In the genomic region with DNA sequence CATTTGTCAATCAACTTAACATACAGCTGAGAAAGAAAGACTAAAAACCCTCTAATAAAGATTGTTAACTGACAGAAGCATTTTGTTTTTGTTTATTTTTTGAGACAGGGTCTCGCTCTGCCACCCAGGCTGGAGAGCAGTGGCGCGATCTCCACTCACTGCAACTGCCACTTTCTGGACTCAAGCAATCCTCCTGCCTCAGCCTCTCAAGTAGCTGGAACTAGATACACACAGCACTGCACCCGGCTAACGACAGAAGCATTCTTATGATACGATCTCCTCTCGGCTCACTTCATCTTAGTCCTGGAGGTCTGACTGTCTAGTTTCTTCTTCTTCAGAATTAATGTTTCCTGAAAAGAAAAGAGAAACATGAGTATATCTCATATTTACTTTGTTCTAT, we compare ENCODE assay signal across 25 cellular contexts. TPM values are rescaled to one million over a fixed set of nuclear protein-coding genes. Genes with fewer than 3 reads are reported as not detected.
DNase-seq lines count a peak whose midpoint lies in the region; ATAC-seq and TF ChIP-seq lines count a peak whose summit lies in the region.
"Had no signal": no experiment of that assay in that cellular context is flagged by ENCODE, and none has a peak within 500 bp of the region (broad histone marks: within the 10 kb centered on the region; RNA-seq: fewer than 3 reads in every experiment).

No MANE protein-coding gene starts in this region.

- H3K4me3 ChIP-seq in heart right ventricle, result no peak overlapping the region
- H3K4me3 ChIP-seq in transverse colon, result no peak overlapping the region
- H3K4me3 ChIP-seq: GM23338, K562, Peyer's patch had no signal

- intact Hi-C loops in cardiac septum (cut with DNase I), result no loop called here
- intact Hi-C loops in heart right ventricle (cut with DNase I), result no loop called here
- intact Hi-C loops in transverse colon (cut with DNase I; ENCODE audit: low total_unique reads), result no loop called here

- TF ChIP-seq CTCF in heart right ventricle (IDR thresholded peaks at IDR 0.05) (no peak), transverse colon (IDR thresholded peaks at IDR 0.05) (no peak)

- ATAC-seq in heart right ventricle, result no peak
- ATAC-seq: GM23338, K562 had no signal

- TF ChIP-seq POLR2A in transverse colon (IDR thresholded peaks at IDR 0.05), result no peak

- no peaks in the 10 kb centered on the region for H3K36me3 ChIP-seq in heart right ventricle
- H3K36me3 ChIP-seq in transverse colon, result no peaks in the 10 kb centered on the region
- H3K36me3 ChIP-seq: BE2C, Peyer's patch had no signal

- WGBS in heart right ventricle, 2 donors, result 72 to 85% methylated on average over 7 of the region's 7 CpGs
- 77 to 79% methylated on average over 7 of the region's 7 CpGs for WGBS in transverse colon (ENCODE audit: low coverage in 1 of 2), 2 donors

- H3K27me3 ChIP-seq in heart right ventricle, result no peaks in the 10 kb centered on the region
- H3K27me3 ChIP-seq in transverse colon, result no peaks in the 10 kb centered on the region
- H3K27me3 ChIP-seq: BE2C, Peyer's patch had no signal

- in situ Hi-C loops in transverse colon (cut with MboI; ENCODE audit: low pct_ligation_motif_present in 1 of 4, low pct_unique_long_range_greater_than_20kb in 1 of 4, low sequenced_read_pairs in 3 of 4), result loop anchor here in 1 of 4 donors (25.0 kb wide), 1 partner anchor 310 kb away; no protein-coding TSS in a partner anchor

- peaks cover 0 to 12% (median 1%) of the 10 kb centered on the region in 9 donors for H3K4me1 ChIP-seq in heart right ventricle
- H3K4me1 ChIP-seq in transverse colon, result peaks cover 12 to 51% (median 29%) of the 10 kb centered on the region in 4 donors
- H3K4me1 ChIP-seq: BE2C had no signal

- TF ChIP-seq EP300 in transverse colon (IDR thresholded peaks at IDR 0.05; ENCODE audit: low read depth), result no peak

- H3K9me3 ChIP-seq in heart right ventricle (no peaks in the 10 kb centered on the region), transverse colon (no peaks in the 10 kb centered on the region)
- H3K9me3 ChIP-seq: BE2C, Peyer's patch had no signal

- no peak overlapping the region for H3K27ac ChIP-seq in heart right ventricle
- H3K27ac ChIP-seq in transverse colon, result no peak overlapping the region
- H3K27ac ChIP-seq: 22Rv1, Peyer's patch had no signal

- peak; percentile 22 for DNase-seq in DMS79 treated with DMSO at 0.1 percent for 48 hours (lab: John Stamatoyannopoulos, UW)
- DNase-seq in DMS79 (lab: John Stamatoyannopoulos, UW), result no peak
- DNase-seq in cardiac septum (ENCODE audit: low spot score), result peak; percentile 54
- no peak for DNase-seq in heart right ventricle
- DNase-seq in islet precursor cell, result peak; percentile 16
- peak; percentile 5 for DNase-seq in transverse colon
- DNase-seq in activated naive CD4-positive, alpha-beta T cell (lab: John Stamatoyannopoulos, UW), result no peak
- DNase-seq in activated naive CD4-positive, alpha-beta T cell treated with anti-CD3 and anti-CD28 coated beads, Interleukin-2, amount 50 U/mL, for 16 hours, result no peak
- DNase-seq: BE2C; CD4-positive, CD25-positive, alpha-beta regulatory T cell; DMS153; H9; Kasumi-1; NCI-H1092 treated with DMSO at 0.1 percent for 48 hours; NCI-H1436; NCI-H187; NCI-H2081 treated with DMSO at 0.1 percent for 48 hours; NCI-H524 treated with DMSO at 0.1 percent for 48 hours; SHP77 treated with DMSO at 0.1 percent for 48 hours had no signal

RNA-seq across cellular contexts. Expression of a gene that starts 23.5 kb away (rescaled TPM):
- total RNA-seq in cardiac septum (not detected), heart right ventricle (under 1 TPM in 2 of 10 donors, not detected in 8; 0.20 to 0.36 TPM), transverse colon (1 to 10 TPM in 3 of 4 donors, under 1 TPM in 1; 0.80 to 10.0 (median 8.0) TPM)
- under 1 TPM in 1 of 2 donors, not detected in 1; 0.06 TPM for polyA plus RNA-seq in heart right ventricle
- total RNA-seq: GM23338, HT1080, K562, M059J had no signal
- polyA plus RNA-seq: CD4-positive, CD25-positive, alpha-beta regulatory T cell had no signal

RNA-seq across cellular contexts. Expression of a gene that starts 41.1 kb away (rescaled TPM):
- 6.7 TPM for total RNA-seq in cardiac septum
- total RNA-seq in heart right ventricle, result 10 to 100 TPM in 1 of 10 donors, 1 to 10 TPM in 9; 3.7 to 13.2 (median 5.7) TPM
- polyA plus RNA-seq in heart right ventricle, result 1 to 10 TPM; 1.8 to 2.6 TPM
- total RNA-seq in transverse colon, result 100 to 1,000 TPM in 3 of 4 donors, 10 to 100 TPM in 1; 80.8 to 139 (median 117) TPM

Comparison
In these comparisons a context has a peak if more than half of its experiments do, and no peak if none do; other contexts are left out.
1. DNase-seq: peak in DMS79 treated with DMSO at 0.1 percent for 48 hours (single experiment), cardiac septum (single experiment), islet precursor cell (single experiment) and transverse colon (single experiment); none in DMS79 (single experiment), heart right ventricle (0 of 2), activated naive CD4-positive, alpha-beta T cell (0 of 4) and activated naive CD4-positive, alpha-beta T cell treated with anti-CD3 and anti-CD28 coated beads, Interleukin-2, amount 50 U/mL, for 16 hours (single experiment).
2. RNA of a gene that starts 41.1 kb away (total RNA-seq): 80.8 to 139 TPM in transverse colon; 6.7 TPM in cardiac septum (single experiment) and 3.7 to 13.2 TPM in heart right ventricle; every median in the first group is over 4 times any median in the second.